ENCODE assay signal across 1 cellular context in the genomic region with DNA sequence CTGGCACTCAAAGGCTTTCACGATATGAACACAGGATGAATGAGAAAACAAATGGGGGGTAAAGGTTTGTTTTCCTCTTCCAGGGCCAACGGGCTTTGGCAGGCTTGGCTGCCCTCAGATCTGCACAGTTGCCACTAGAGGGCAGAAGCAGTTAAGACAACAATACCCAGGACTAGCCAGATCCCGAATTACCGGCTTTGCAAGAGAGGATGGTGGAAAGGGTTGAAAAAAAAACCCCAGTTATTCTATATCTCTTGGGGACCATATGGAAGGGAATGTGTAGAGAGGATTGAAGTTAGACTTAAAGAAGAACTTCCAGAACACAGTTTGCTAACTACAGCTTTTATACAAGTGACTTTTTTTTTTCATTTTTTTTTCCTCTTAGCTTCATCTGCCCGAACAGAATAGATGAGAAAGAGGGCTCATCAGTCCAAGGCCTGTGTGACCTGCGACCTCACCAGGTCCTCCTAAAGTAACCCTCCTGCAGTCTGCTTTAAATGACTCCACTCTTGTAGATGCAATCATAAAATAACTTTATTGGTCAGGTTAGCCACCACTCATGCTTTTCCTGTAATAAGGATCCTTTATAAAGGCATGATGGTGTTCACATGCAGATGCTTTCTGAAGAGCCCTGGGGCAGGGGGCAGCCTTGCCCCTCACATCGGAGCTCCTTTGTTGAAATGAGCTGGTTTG.
A peak's percentile ranks its signal among the peaks of the same experiment; 100 is the strongest.
TF ChIP-seq lines count a peak whose summit lies in the region.

No MANE protein-coding gene starts in this region.

TF ChIP-seq in HepG2, 621 proteins besides CTCF, POLR2A, EP300 and RAD21 (continued from another document):
- TF ChIP-seq ZNF572 (CRISPR knock-in tag; IDR thresholded peaks at IDR 0.05), result no peak
- no peak for TF ChIP-seq SRSF9 (IDR thresholded peaks at IDR 0.05; ENCODE audit: borderline replicate concordance, insufficient read depth, low read depth, low read length, poor library complexity, severe bottlenecking)
- no peak for TF ChIP-seq ZBTB14 (CRISPR knock-in tag; IDR thresholded peaks at IDR 0.05)
- TF ChIP-seq FOXO1 (CRISPR knock-in tag; IDR thresholded peaks at IDR 0.05), result 0 out of 2 replicates have a peak, but pooled peaks have one; percentile 23
- TF ChIP-seq RFX3 (CRISPR knock-in tag; IDR thresholded peaks at IDR 0.05), result no peak
- TF ChIP-seq SMAD9 (CRISPR knock-in tag; IDR thresholded peaks at IDR 0.05), result no peak
- peak; percentile 15; the same call in 1 of the 2 replicates for TF ChIP-seq SAP130 (CRISPR knock-in tag; IDR thresholded peaks at IDR 0.05; ENCODE audit: low read depth)
- no peak for TF ChIP-seq TFE3 (CRISPR knock-in tag; IDR thresholded peaks at IDR 0.05)
- no peak for TF ChIP-seq AGO2 (optimal IDR thresholded peaks at IDR 0.05; ENCODE audit: low read depth, low read length)
- no peak for TF ChIP-seq ZBTB1 (CRISPR knock-in tag; IDR thresholded peaks at IDR 0.05; ENCODE audit: borderline replicate concordance)
- TF ChIP-seq KLF9 (CRISPR knock-in tag; IDR thresholded peaks at IDR 0.05; ENCODE audit: low read depth), result no peak
- no peak for TF ChIP-seq ZBED4 (CRISPR knock-in tag; IDR thresholded peaks at IDR 0.05; ENCODE audit: borderline replicate concordance)
- TF ChIP-seq FOXA1 (IDR thresholded peaks at IDR 0.05), result no peak
- TF ChIP-seq FOXA1 (CRISPR knock-in tag; IDR thresholded peaks at IDR 0.05), result no peak
- peak; percentile 89 for TF ChIP-seq EZH2 (conservative IDR thresholded peaks at IDR 0.05; ENCODE audit: low read depth, low read length)
- no peak for TF ChIP-seq ETV5 (CRISPR knock-in tag; IDR thresholded peaks at IDR 0.05; ENCODE audit: borderline replicate concordance)
- TF ChIP-seq SIX1 (CRISPR knock-in tag; IDR thresholded peaks at IDR 0.05; ENCODE audit: borderline replicate concordance), result no peak
- TF ChIP-seq ZNF292 (CRISPR knock-in tag; IDR thresholded peaks at IDR 0.05; ENCODE audit: borderline replicate concordance, low read depth), result no peak
- no peak for TF ChIP-seq ZNF207 (IDR thresholded peaks at IDR 0.05; ENCODE audit: borderline replicate concordance)
- TF ChIP-seq, protein P1, sequence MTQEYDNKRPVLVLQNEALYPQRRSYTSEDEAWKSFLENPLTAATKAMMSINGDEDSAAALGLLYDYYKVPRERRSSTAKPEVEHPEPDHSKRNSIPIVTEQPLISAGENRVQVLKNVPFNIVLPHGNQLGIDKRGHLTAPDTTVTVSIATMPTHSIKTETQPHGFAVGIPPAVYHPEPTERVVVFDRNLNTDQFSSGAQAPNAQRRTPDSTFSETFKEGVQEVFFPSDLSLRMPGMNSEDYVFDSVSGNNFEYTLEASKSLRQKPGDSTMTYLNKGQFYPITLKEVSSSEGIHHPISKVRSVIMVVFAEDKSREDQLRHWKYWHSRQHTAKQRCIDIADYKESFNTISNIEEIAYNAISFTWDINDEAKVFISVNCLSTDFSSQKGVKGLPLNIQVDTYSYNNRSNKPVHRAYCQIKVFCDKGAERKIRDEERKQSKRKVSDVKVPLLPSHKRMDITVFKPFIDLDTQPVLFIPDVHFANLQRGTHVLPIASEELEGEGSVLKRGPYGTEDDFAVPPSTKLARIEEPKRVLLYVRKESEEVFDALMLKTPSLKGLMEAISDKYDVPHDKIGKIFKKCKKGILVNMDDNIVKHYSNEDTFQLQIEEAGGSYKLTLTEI (CRISPR knock-in tag; conservative IDR thresholded peaks at IDR 0.05), result no peak
- no peak for TF ChIP-seq ZSCAN21 (CRISPR knock-in tag; IDR thresholded peaks at IDR 0.05; ENCODE audit: borderline replicate concordance)
- TF ChIP-seq ATRX (CRISPR knock-in tag; IDR thresholded peaks at IDR 0.05; ENCODE audit: borderline replicate concordance), result no peak
- TF ChIP-seq, protein P2, sequence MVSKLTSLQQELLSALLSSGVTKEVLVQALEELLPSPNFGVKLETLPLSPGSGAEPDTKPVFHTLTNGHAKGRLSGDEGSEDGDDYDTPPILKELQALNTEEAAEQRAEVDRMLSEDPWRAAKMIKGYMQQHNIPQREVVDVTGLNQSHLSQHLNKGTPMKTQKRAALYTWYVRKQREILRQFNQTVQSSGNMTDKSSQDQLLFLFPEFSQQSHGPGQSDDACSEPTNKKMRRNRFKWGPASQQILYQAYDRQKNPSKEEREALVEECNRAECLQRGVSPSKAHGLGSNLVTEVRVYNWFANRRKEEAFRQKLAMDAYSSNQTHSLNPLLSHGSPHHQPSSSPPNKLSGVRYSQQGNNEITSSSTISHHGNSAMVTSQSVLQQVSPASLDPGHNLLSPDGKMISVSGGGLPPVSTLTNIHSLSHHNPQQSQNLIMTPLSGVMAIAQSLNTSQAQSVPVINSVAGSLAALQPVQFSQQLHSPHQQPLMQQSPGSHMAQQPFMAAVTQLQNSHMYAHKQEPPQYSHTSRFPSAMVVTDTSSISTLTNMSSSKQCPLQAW (CRISPR knock-in tag; IDR thresholded peaks at IDR 0.05), result 0 out of 2 replicates have a peak, but pooled peaks have one; percentile 31
- TF ChIP-seq ZNF224 (CRISPR knock-in tag; IDR thresholded peaks at IDR 0.05), result no peak
- no peak for TF ChIP-seq ZNF777 (CRISPR knock-in tag; IDR thresholded peaks at IDR 0.05)
- TF ChIP-seq MED8 (CRISPR knock-in tag; IDR thresholded peaks at IDR 0.05; ENCODE audit: insufficient replicate concordance), result no peak
- 0 out of 2 replicates have a peak, but pooled peaks have one; percentile 27 for TF ChIP-seq KLF6 (CRISPR knock-in tag; IDR thresholded peaks at IDR 0.05)
- no peak for TF ChIP-seq THAP11 (CRISPR knock-in tag; IDR thresholded peaks at IDR 0.05)
- no peak for TF ChIP-seq ZFYVE20 (CRISPR knock-in tag; IDR thresholded peaks at IDR 0.05; ENCODE audit: borderline replicate concordance, low read depth)
- no peak for TF ChIP-seq ZNF513 (CRISPR knock-in tag; conservative IDR thresholded peaks at IDR 0.05)
- TF ChIP-seq, protein P3, sequence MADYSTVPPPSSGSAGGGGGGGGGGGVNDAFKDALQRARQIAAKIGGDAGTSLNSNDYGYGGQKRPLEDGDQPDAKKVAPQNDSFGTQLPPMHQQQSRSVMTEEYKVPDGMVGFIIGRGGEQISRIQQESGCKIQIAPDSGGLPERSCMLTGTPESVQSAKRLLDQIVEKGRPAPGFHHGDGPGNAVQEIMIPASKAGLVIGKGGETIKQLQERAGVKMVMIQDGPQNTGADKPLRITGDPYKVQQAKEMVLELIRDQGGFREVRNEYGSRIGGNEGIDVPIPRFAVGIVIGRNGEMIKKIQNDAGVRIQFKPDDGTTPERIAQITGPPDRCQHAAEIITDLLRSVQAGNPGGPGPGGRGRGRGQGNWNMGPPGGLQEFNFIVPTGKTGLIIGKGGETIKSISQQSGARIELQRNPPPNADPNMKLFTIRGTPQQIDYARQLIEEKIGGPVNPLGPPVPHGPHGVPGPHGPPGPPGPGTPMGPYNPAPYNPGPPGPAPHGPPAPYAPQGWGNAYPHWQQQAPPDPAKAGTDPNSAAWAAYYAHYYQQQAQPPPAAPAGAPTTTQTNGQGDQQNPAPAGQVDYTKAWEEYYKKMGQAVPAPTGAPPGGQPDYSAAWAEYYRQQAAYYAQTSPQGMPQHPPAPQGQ (CRISPR knock-in tag; IDR thresholded peaks at IDR 0.05; ENCODE audit: borderline replicate concordance), result no peak
- TF ChIP-seq XBP1 (CRISPR knock-in tag; IDR thresholded peaks at IDR 0.05), result no peak
- no peak for TF ChIP-seq ZNF75D (CRISPR knock-in tag; IDR thresholded peaks at IDR 0.05; ENCODE audit: borderline replicate concordance)
- peak; percentile 83 for TF ChIP-seq STAG1 (CRISPR knock-in tag; IDR thresholded peaks at IDR 0.05)
- TF ChIP-seq SMC3 (IDR thresholded peaks at IDR 0.05; ENCODE audit: low read length), result peak; percentile 78
- no peak for TF ChIP-seq DRAP1 (CRISPR knock-in tag; IDR thresholded peaks at IDR 0.05)
- TF ChIP-seq ZNF749 (CRISPR knock-in tag; IDR thresholded peaks at IDR 0.05; ENCODE audit: borderline replicate concordance), result no peak
- no peak for TF ChIP-seq NPAS2 (CRISPR knock-in tag; IDR thresholded peaks at IDR 0.05; ENCODE audit: borderline replicate concordance)
- TF ChIP-seq, protein P4, sequence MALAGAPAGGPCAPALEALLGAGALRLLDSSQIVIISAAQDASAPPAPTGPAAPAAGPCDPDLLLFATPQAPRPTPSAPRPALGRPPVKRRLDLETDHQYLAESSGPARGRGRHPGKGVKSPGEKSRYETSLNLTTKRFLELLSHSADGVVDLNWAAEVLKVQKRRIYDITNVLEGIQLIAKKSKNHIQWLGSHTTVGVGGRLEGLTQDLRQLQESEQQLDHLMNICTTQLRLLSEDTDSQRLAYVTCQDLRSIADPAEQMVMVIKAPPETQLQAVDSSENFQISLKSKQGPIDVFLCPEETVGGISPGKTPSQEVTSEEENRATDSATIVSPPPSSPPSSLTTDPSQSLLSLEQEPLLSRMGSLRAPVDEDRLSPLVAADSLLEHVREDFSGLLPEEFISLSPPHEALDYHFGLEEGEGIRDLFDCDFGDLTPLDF (CRISPR knock-in tag; IDR thresholded peaks at IDR 0.05), result no peak
- no peak for TF ChIP-seq ZFAT (CRISPR knock-in tag; conservative IDR thresholded peaks at IDR 0.05)
TF ChIP-seq in HepG2: peak in this region for 7.
